Comparison of ENCODE assay signal across 15 cellular contexts in the genomic region with DNA sequence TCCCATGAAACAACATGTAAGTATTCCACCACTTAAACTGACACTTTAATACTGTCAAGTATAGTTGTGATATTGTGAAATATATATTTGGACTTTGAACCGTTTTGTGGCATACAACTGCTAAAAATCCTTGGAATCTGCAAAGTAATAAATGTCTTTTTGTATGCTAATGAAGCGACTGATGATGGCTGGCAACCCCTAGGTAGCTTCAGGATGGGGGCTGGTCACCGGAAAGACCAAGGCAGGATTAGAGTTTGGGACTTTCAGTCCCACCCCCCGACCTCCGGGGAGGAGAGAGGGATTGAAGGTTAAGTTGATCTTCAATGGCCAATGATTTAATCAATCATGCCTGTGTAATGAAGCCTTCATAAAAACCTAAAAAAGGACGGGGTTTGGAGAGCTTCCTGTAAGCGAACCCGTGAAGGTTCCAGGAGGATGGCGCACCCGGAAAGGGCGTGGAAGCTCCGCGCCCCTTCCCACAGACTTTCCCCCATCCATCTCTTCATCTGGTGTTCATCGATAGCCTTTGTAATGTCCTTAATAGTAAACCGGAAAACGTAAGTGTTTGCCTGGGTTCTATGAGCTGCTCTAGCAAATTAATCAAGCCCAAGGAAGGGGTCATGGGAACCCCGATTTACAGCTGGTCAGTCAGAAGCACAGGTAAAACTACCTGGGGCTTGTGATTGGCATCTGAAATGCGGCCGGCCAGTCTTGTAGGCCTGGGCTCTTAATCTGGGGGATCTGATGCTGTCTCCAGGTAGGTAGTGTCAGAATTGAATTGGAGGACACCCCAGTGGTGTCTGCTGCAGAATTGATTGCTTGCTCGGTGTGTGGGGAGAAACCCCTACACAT. TPM values are rescaled to one million over a fixed set of nuclear protein-coding genes. Genes with fewer than 3 reads are reported as not detected.
DNase-seq lines count a peak whose midpoint lies in the region; ATAC-seq, FAIRE-seq and TF ChIP-seq lines count a peak whose summit lies in the region.
"Had no signal": no experiment of that assay in that cellular context is flagged by ENCODE, and none has a peak within 500 bp of the region (broad histone marks: within the 10 kb centered on the region; RNA-seq: fewer than 3 reads in every experiment).

No MANE protein-coding gene starts in this region.

- H3K9me3 ChIP-seq in Caco-2 (no peaks in the 10 kb centered on the region), OCI-LY3 (ENCODE audit: insufficient read depth, low read length) (no peaks in the 10 kb centered on the region), left lung (no peaks in the 10 kb centered on the region), SK-N-SH (no peaks in the 10 kb centered on the region; the same call in 1 of the 2 replicates)

- H3F3A ChIP-seq in SK-N-SH (replicated peaks; ENCODE audit: insufficient read depth): peaks cover 13% of the 10 kb centered on the region

- TF ChIP-seq EP300 in SK-N-SH (IDR thresholded peaks at IDR 0.05; ENCODE audit: borderline replicate concordance in 1 of 2, low read depth in 1 of 2, low read length in 1 of 2): no peak

- peak overlapping the region; percentile 20 for H3K27ac ChIP-seq in OCI-LY3 (ENCODE audit: low read length)
- no peak overlapping the region for H3K27ac ChIP-seq in left lung
- H3K27ac ChIP-seq in SK-N-SH (ENCODE audit: low read depth in 2 of 2, low read length in 1 of 2): no peak overlapping the region

- H3K27ac Mint-ChIP-seq in Caco-2 (ENCODE audit: unreplicated experiment): peak overlapping the region; percentile 65
- peak overlapping the region; percentile 10 for H3K27ac Mint-ChIP-seq in glutamatergic neuron (ENCODE audit: unreplicated experiment)
- no peak overlapping the region for H3K27ac Mint-ChIP-seq in neural crest cell (ENCODE audit: unreplicated experiment)
- no peak overlapping the region for H3K27ac Mint-ChIP-seq in activated CD4-positive, alpha-beta T cell treated with anti-CD3 and anti-CD28 coated beads for 36 hours
- H3K27ac Mint-ChIP-seq: stimulated activated naive CD8-positive, alpha-beta T cell treated with anti-CD3 and anti-CD28 coated beads, Interleukin-15, amount 100 ng/mL, for 72 hours had no signal

- WGBS in SK-N-SH (ENCODE audit: low lambda C conversion rate): 95% methylated on average over 19 of the region's 20 CpGs

- DNase-seq in Caco-2: peak; percentile 62 to 68
- no peak for DNase-seq in glutamatergic neuron
- no peak for DNase-seq in neural crest cell (ENCODE audit: low read depth, low spot score)
- DNase-seq in left lung: no peak
- DNase-seq in activated CD4-positive, alpha-beta T cell treated with anti-CD3 and anti-CD28 coated beads for 36 hours: no peak
- DNase-seq in D721Med (ENCODE audit: insufficient read length, low spot score): no peak
- no peak for DNase-seq in SK-N-SH
- DNase-seq: activated CD4-positive, alpha-beta T cell treated with anti-CD3 and anti-CD28 coated beads, Interleukin-2, amount 10 ng/mL, durations not matched to agents 7 days and 5 days; activated effector memory CD4-positive, alpha-beta T cell treated with Interleukin-2 at 50 U/mL for 16 hours; NCI-H2081 treated with DMSO at 0.1 percent for 48 hours; right cardiac atrium; stimulated activated naive CD8-positive, alpha-beta T cell treated with anti-CD3 and anti-CD28 coated beads, Interleukin-15, amount 100 ng/mL, for 72 hours had no signal

- H3K9me3 Mint-ChIP-seq in Caco-2 (ENCODE audit: unreplicated experiment) (no peaks in the 10 kb centered on the region), glutamatergic neuron (ENCODE audit: unreplicated experiment) (peaks cover 6% of the 10 kb centered on the region), neural crest cell (peaks cover 8% of the 10 kb centered on the region)
- no peaks in the 10 kb centered on the region for H3K9me3 Mint-ChIP-seq in activated CD4-positive, alpha-beta T cell treated with anti-CD3 and anti-CD28 coated beads for 36 hours (ENCODE audit: low read depth)
- H3K9me3 Mint-ChIP-seq: activated CD4-positive, alpha-beta T cell treated with anti-CD3 and anti-CD28 coated beads, Interleukin-2, amount 10 ng/mL, durations not matched to agents 7 days and 5 days; stimulated activated naive CD8-positive, alpha-beta T cell treated with anti-CD3 and anti-CD28 coated beads, Interleukin-15, amount 100 ng/mL, for 72 hours had no signal

- H3K4me3 ChIP-seq in Caco-2 (ENCODE audit: low read depth, low read length): no peak overlapping the region
- peak overlapping the region; percentile 88 for H3K4me3 ChIP-seq in OCI-LY3 (ENCODE audit: low read length)
- H3K4me3 ChIP-seq in left lung: no peak overlapping the region
- no peak overlapping the region for H3K4me3 ChIP-seq in SK-N-SH (ENCODE audit: low read depth in 2 of 2, low read length in 1 of 2)

- ATAC-seq in left lung: no peak
- no peak for ATAC-seq in activated CD4-positive, alpha-beta T cell treated with anti-CD3 and anti-CD28 coated beads for 36 hours
- ATAC-seq: right cardiac atrium; stimulated activated naive CD8-positive, alpha-beta T cell treated with anti-CD3 and anti-CD28 coated beads, Interleukin-15, amount 100 ng/mL, for 72 hours had no signal

- H3K4me2 ChIP-seq in OCI-LY3 (ENCODE audit: low read length): peak overlapping the region; percentile 93
- H3K4me2 ChIP-seq in SK-N-SH: no peak overlapping the region

- H3K4me1 Mint-ChIP-seq in Caco-2 (ENCODE audit: low read depth, unreplicated experiment) (peaks cover 34% of the 10 kb centered on the region), glutamatergic neuron (ENCODE audit: low read depth, unreplicated experiment) (peaks cover 26% of the 10 kb centered on the region), neural crest cell (peaks cover 48% of the 10 kb centered on the region)
- H3K4me1 Mint-ChIP-seq in activated CD4-positive, alpha-beta T cell treated with anti-CD3 and anti-CD28 coated beads for 36 hours: peaks cover 44% of the 10 kb centered on the region

- no TSS peak for BruUV-seq in Caco-2 (replicated peaks; lab: Mats Ljungman, UMichigan)

- H3K79me2 ChIP-seq in OCI-LY3 (ENCODE audit: low read length) (peaks cover 32% of the 10 kb centered on the region), SK-N-SH (ENCODE audit: insufficient read depth) (peaks cover 32% of the 10 kb centered on the region)

- H3K36me3 Mint-ChIP-seq in Caco-2 (ENCODE audit: insufficient read depth, unreplicated experiment) (peaks cover 35% of the 10 kb centered on the region), glutamatergic neuron (ENCODE audit: unreplicated experiment) (peaks cover 14% of the 10 kb centered on the region), neural crest cell (ENCODE audit: low read depth) (peaks cover 31% of the 10 kb centered on the region)
- H3K36me3 Mint-ChIP-seq in activated CD4-positive, alpha-beta T cell treated with anti-CD3 and anti-CD28 coated beads for 36 hours (ENCODE audit: low read depth): peaks cover 28% of the 10 kb centered on the region

- no peaks in the 10 kb centered on the region for H3K27me3 Mint-ChIP-seq in Caco-2 (ENCODE audit: insufficient read depth, unreplicated experiment)
- H3K27me3 Mint-ChIP-seq in glutamatergic neuron (ENCODE audit: unreplicated experiment): peaks cover 5% of the 10 kb centered on the region
- peaks cover 24% of the 10 kb centered on the region for H3K27me3 Mint-ChIP-seq in neural crest cell (ENCODE audit: low read depth)
- H3K27me3 Mint-ChIP-seq in activated CD4-positive, alpha-beta T cell treated with anti-CD3 and anti-CD28 coated beads for 36 hours: no peaks in the 10 kb centered on the region
- H3K27me3 Mint-ChIP-seq: stimulated activated naive CD8-positive, alpha-beta T cell treated with anti-CD3 and anti-CD28 coated beads, Interleukin-15, amount 100 ng/mL, for 72 hours had no signal

- FAIRE-seq in D721Med (lab: Jason Lieb, UNC): no peak
- FAIRE-seq: bronchial epithelial cell, G401.6 had no signal

- peak overlapping the region; percentile 94 for H3K4me3 Mint-ChIP-seq in Caco-2 (ENCODE audit: unreplicated experiment)
- peak overlapping the region; percentile 84 for H3K4me3 Mint-ChIP-seq in glutamatergic neuron (ENCODE audit: unreplicated experiment)
- H3K4me3 Mint-ChIP-seq in neural crest cell: peak overlapping the region; percentile 76
- no peak overlapping the region for H3K4me3 Mint-ChIP-seq in activated CD4-positive, alpha-beta T cell treated with anti-CD3 and anti-CD28 coated beads for 36 hours

- H3K36me3 ChIP-seq in Caco-2 (ENCODE audit: control insufficient read depth, insufficient read depth, low read length) (no peaks in the 10 kb centered on the region; the same call in 1 of the 2 replicates), OCI-LY3 (replicated peaks; ENCODE audit: low read depth, low read length) (peaks cover 23% of the 10 kb centered on the region), left lung (peaks cover 0 to 13% of the 10 kb centered on the region in 2 donors), SK-N-SH (replicated peaks in 1 of 2; ENCODE audit: control insufficient read depth in 1 of 2, insufficient read depth in 2 of 2, low read length in 1 of 2) (peaks cover 22% of the 10 kb centered on the region in 2 experiments)

- H3K9ac ChIP-seq in OCI-LY3 (ENCODE audit: low read length): peak overlapping the region; percentile 92
- no peak overlapping the region for H3K9ac ChIP-seq in SK-N-SH

- intact Hi-C loops in Caco-2 (cut with micrococcal nuclease; ENCODE audit: unreplicated experiment) (loop anchor here (2.0 to 5.0 kb wide), 3 partner anchors 55 to 114 kb away; no protein-coding TSS in a partner anchor), left lung (cut with DNase I) (no loop called here)
- intact Hi-C loops in activated CD4-positive, alpha-beta T cell treated with anti-CD3 and anti-CD28 coated beads for 36 hours (cut with DNase I, micrococcal nuclease): loop anchor here (2.0 to 5.0 kb wide), 2 partner anchors 61 to 261 kb away; no protein-coding TSS in a partner anchor

- H2AFZ ChIP-seq in OCI-LY3 (ENCODE audit: low read depth, low read length) (peak overlapping the region; percentile 80), SK-N-SH (ENCODE audit: low read depth) (no peak overlapping the region)

- TF ChIP-seq CTCF in Caco-2 (IDR thresholded peaks at IDR 0.05; ENCODE audit: insufficient read depth in 1 of 2, low read depth in 1 of 2, low read length in 1 of 2, severe bottlenecking in 1 of 2, unreplicated experiment in 1 of 2) (no peak), OCI-LY3 (IDR thresholded peaks at IDR 0.05; ENCODE audit: low read depth, low read length) (no peak), glutamatergic neuron (IDR thresholded peaks at IDR 0.05; ENCODE audit: partially characterized antibody, unreplicated experiment) (no peak), neural crest cell (conservative IDR thresholded peaks at IDR 0.05) (no peak), left lung (IDR thresholded peaks at IDR 0.05) (no peak), D721Med (IDR thresholded peaks at IDR 0.05; ENCODE audit: insufficient read depth, missing control alignments) (no peak), SK-N-SH (IDR thresholded peaks at IDR 0.05) (no peak)

- POLR2A ChIA-PET in Caco-2 (lab: Charles Lee) (interaction anchor here (0.6 kb wide), 1 partner anchor 64 kb away, joined by 3 read pairs; no protein-coding TSS in a partner anchor), SK-N-SH (lab: Yijun Ruan, JAX) (no interaction called here)
- POLR2A ChIA-PET in activated CD4-positive, alpha-beta T cell treated with anti-CD3 and anti-CD28 coated beads for 36 hours (lab: Charles Lee): no interaction called here

- H3K27me3 ChIP-seq in Caco-2 (replicated peaks; ENCODE audit: control insufficient read depth, insufficient read depth, low read length): no peaks in the 10 kb centered on the region
- no peaks in the 10 kb centered on the region for H3K27me3 ChIP-seq in OCI-LY3 (ENCODE audit: low read depth, low read length)
- no peaks in the 10 kb centered on the region for H3K27me3 ChIP-seq in left lung
- no peaks in the 10 kb centered on the region for H3K27me3 ChIP-seq in SK-N-SH (ENCODE audit: insufficient read depth)

- H3K9me2 ChIP-seq in SK-N-SH: no peaks in the 10 kb centered on the region

- H4K20me1 ChIP-seq in OCI-LY3 (ENCODE audit: insufficient read depth, low read length) (peaks cover 24% of the 10 kb centered on the region), SK-N-SH (ENCODE audit: insufficient read depth) (peaks cover 18% of the 10 kb centered on the region)

- no peak for TF ChIP-seq RAD21 in SK-N-SH (IDR thresholded peaks at IDR 0.05; ENCODE audit: low read length)

- peaks cover 45% of the 10 kb centered on the region for H3K4me1 ChIP-seq in Caco-2
- peaks cover 68% of the 10 kb centered on the region for H3K4me1 ChIP-seq in OCI-LY3 (ENCODE audit: low read length)
- H3K4me1 ChIP-seq in left lung: peaks cover 16 to 47% of the 10 kb centered on the region in 2 donors
- H3K4me1 ChIP-seq in SK-N-SH (ENCODE audit: control insufficient read depth in 1 of 2, insufficient read depth in 2 of 2, low read depth in 1 of 2, low read length in 1 of 2): peaks cover 15 to 18% of the 10 kb centered on the region in 2 experiments; a peak in 3 of 4 replicates

- CTCF ChIA-PET in Caco-2 (lab: Charles Lee) (interaction anchor here (1.1 kb wide), 1 partner anchor 77 kb away, joined by 4 read pairs; no protein-coding TSS in a partner anchor), SK-N-SH (lab: Yijun Ruan, JAX) (interaction anchor here (1.1 kb wide), 2 partner anchors 30 to 154 kb away, joined by 3 to 4 read pairs; no protein-coding TSS in a partner anchor)
- CTCF ChIA-PET in activated CD4-positive, alpha-beta T cell treated with anti-CD3 and anti-CD28 coated beads for 36 hours (lab: Charles Lee): interaction anchor here (0.7 to 1.5 kb wide), 3 partner anchors 83 to 1677 kb away, joined by 3 to 4 read pairs (median 3); no protein-coding TSS in a partner anchor

RNA-seq across cellular contexts. Expression of gene ZNF281, which starts 1.8 kb away (rescaled TPM):
- total RNA-seq in Caco-2 (2022) (31.3 and 32.3 TPM in 2 replicates), glutamatergic neuron (ENCODE audit: unreplicated experiment) (32.2 TPM), neural crest cell (36.5 and 37.5 TPM in 2 replicates), left lung (10 to 100 TPM; 18.1 to 25.3 TPM)
- 10 to 100 TPM; 10.8 to 13.5 TPM for total RNA-seq in activated CD4-positive, alpha-beta T cell treated with anti-CD3 and anti-CD28 coated beads for 36 hours
- 3.0 and 3.8 TPM in 2 replicates for polyA plus RNA-seq in SK-N-SH (2012; rRNA removed)
- 3.8 and 4.3 TPM in 2 replicates for polyA plus RNA-seq in SK-N-SH (2012; cell fraction: cytosol; rRNA removed)
- 2.4 and 5.1 TPM in 2 replicates for polyA plus RNA-seq in SK-N-SH (2012; cell fraction: nucleus; rRNA removed)

Comparison
In these comparisons a context has a peak if more than half of its experiments do, and no peak if none do; other contexts are left out.
1. DNase-seq: peak in Caco-2 (2 of 2); none in glutamatergic neuron (single experiment), neural crest cell (single experiment), left lung (0 of 2), activated CD4-positive, alpha-beta T cell treated with anti-CD3 and anti-CD28 coated beads for 36 hours (single experiment), D721Med (single experiment) and SK-N-SH (single experiment).
2. H3K27ac Mint-ChIP-seq: peak in Caco-2 (single experiment) and glutamatergic neuron (single experiment); none in neural crest cell (single experiment) and activated CD4-positive, alpha-beta T cell treated with anti-CD3 and anti-CD28 coated beads for 36 hours (single experiment).
3. intact Hi-C loops: an anchor here in Caco-2 (2.0 to 5.0 kb wide) and activated CD4-positive, alpha-beta T cell treated with anti-CD3 and anti-CD28 coated beads for 36 hours (2.0 to 5.0 kb wide); none called in left lung.